Comparison of ENCODE assay signal across 17 cellular contexts in genomic region chr10:132041340-132041739, GRCh38. TPM values are rescaled to one million over a fixed set of nuclear protein-coding genes. Genes with fewer than 3 reads are reported as not detected.
DNase-seq lines count a peak whose midpoint lies in the region; ATAC-seq and TF ChIP-seq lines count a peak whose summit lies in the region.
"Had no signal": no experiment of that assay in that cellular context is flagged by ENCODE, and none has a peak within 500 bp of the region (broad histone marks: within the 10 kb centered on the region; RNA-seq: fewer than 3 reads in every experiment).

No MANE protein-coding gene starts in this region.

- H3K27me3 ChIP-seq in osteoblast (ENCODE audit: insufficient read depth, low read length), result peaks cover 30% of the 10 kb centered on the region

- H3K4me3 ChIP-seq in osteoblast (ENCODE audit: insufficient read depth, low read length), result no peak overlapping the region
- H3K4me3 ChIP-seq: A549; BLaER1 treated with 17β-estradiol and CSF1 and Interleukin-3, amounts not matched to agents 10 nM and 100 nM had no signal

- H3K4me2 ChIP-seq in osteoblast (ENCODE audit: insufficient read depth, low read length), result no peak overlapping the region
- H3K4me2 ChIP-seq: A549 had no signal

- peaks cover 8% of the 10 kb centered on the region for H3K4me1 Mint-ChIP-seq in stimulated activated memory B cell treated with anti-CD40 and anti-IgM and Interleukin-4, amounts not matched to agents 10 μg/mL and 1 μg/mL and 100 μg/mL, for 72 hours

- no peaks in the 10 kb centered on the region for H3K79me2 ChIP-seq in osteoblast (ENCODE audit: insufficient read depth, low read length)

- H3K36me3 ChIP-seq in osteoblast (ENCODE audit: insufficient read depth, low read length), result no peaks in the 10 kb centered on the region
- H3K36me3 ChIP-seq: BLaER1 treated with 17β-estradiol and CSF1 and Interleukin-3, amounts not matched to agents 10 nM and 100 nM had no signal

- DNase-seq in Right ventricle myocardium superior (peak; percentile 17), cardiac septum (ENCODE audit: low spot score) (no peak), osteoblast (ENCODE audit: insufficient read length, low spot score, missing footprints) (peak; percentile 3), Kasumi-1 (lab: John Stamatoyannopoulos, UW) (no peak)
- DNase-seq in stimulated activated CD4-positive, alpha-beta T cell treated with anti-CD3 and anti-CD28 coated beads, Interleukin-4, amount 100 ng/mL, for 24 hours, result no peak
- DNase-seq: AML-193; Caco-2; Calu3; CD4-positive, alpha-beta T cell; CD8-positive, alpha-beta T cell; GF-D8 had no signal

- ATAC-seq in Right ventricle myocardium superior (ENCODE audit: poor library complexity), result no peak
- ATAC-seq in stimulated activated memory B cell treated with anti-CD40 and anti-IgM and Interleukin-4, amounts not matched to agents 10 μg/mL and 1 μg/mL and 100 μg/mL, for 72 hours, result peak; percentile 12
- ATAC-seq: A549; CD8-positive, alpha-beta T cell had no signal

- H3K27ac Mint-ChIP-seq in stimulated activated memory B cell treated with anti-CD40 and anti-IgM and Interleukin-4, amounts not matched to agents 10 μg/mL and 1 μg/mL and 100 μg/mL, for 72 hours, result no peak overlapping the region
- H3K27ac Mint-ChIP-seq: B cell; CD4-positive, alpha-beta T cell; CD8-positive, alpha-beta T cell had no signal

- no peak overlapping the region for H3K27ac ChIP-seq in osteoblast (ENCODE audit: low read depth, low read length)
- H3K27ac ChIP-seq: 22Rv1; A549; BLaER1 treated with 17β-estradiol and CSF1 and Interleukin-3, amounts not matched to agents 10 nM and 100 nM; C4-2B had no signal

- intact Hi-C loops in Right ventricle myocardium superior (cut with DNase I) (no loop called here), cardiac septum (cut with DNase I) (no loop called here)

- no peaks in the 10 kb centered on the region for H3K4me1 ChIP-seq in osteoblast (ENCODE audit: insufficient read depth, low read length)
- H3K4me1 ChIP-seq: Caco-2 had no signal

- no peak overlapping the region for H3K4me3 Mint-ChIP-seq in stimulated activated memory B cell treated with anti-CD40 and anti-IgM and Interleukin-4, amounts not matched to agents 10 μg/mL and 1 μg/mL and 100 μg/mL, for 72 hours
- H3K4me3 Mint-ChIP-seq: B cell; CD4-positive, alpha-beta T cell; CD8-positive, alpha-beta T cell had no signal

- H4K20me1 ChIP-seq in osteoblast (ENCODE audit: insufficient read depth, low read length), result no peaks in the 10 kb centered on the region

- no peaks in the 10 kb centered on the region for H3K36me3 Mint-ChIP-seq in stimulated activated memory B cell treated with anti-CD40 and anti-IgM and Interleukin-4, amounts not matched to agents 10 μg/mL and 1 μg/mL and 100 μg/mL, for 72 hours
- H3K36me3 Mint-ChIP-seq: CD8-positive, alpha-beta T cell had no signal

- no peaks in the 10 kb centered on the region for H3K9me3 ChIP-seq in osteoblast (ENCODE audit: low read depth, low read length)
- H3K9me3 ChIP-seq: A549; BLaER1 treated with 17β-estradiol and CSF1 and Interleukin-3, amounts not matched to agents 10 nM and 100 nM; Caco-2 had no signal

- no peak overlapping the region for H2AFZ ChIP-seq in osteoblast (ENCODE audit: low read length)

- H3K9me3 Mint-ChIP-seq in stimulated activated memory B cell treated with anti-CD40 and anti-IgM and Interleukin-4, amounts not matched to agents 10 μg/mL and 1 μg/mL and 100 μg/mL, for 72 hours, result no peaks in the 10 kb centered on the region
- H3K9me3 Mint-ChIP-seq: CD4-positive, alpha-beta T cell; CD8-positive, alpha-beta T cell had no signal

- peaks cover 84% of the 10 kb centered on the region for H3K27me3 Mint-ChIP-seq in stimulated activated memory B cell treated with anti-CD40 and anti-IgM and Interleukin-4, amounts not matched to agents 10 μg/mL and 1 μg/mL and 100 μg/mL, for 72 hours

- TF ChIP-seq CTCF in osteoblast (IDR thresholded peaks at IDR 0.05; ENCODE audit: extremely low read depth, low read depth, low read length), result no peak

RNA-seq across cellular contexts. Expression of gene JAKMIP3, which starts 24.4 kb away (rescaled TPM):
- total RNA-seq in Right ventricle myocardium superior (1.5 TPM), cardiac septum (1.5 TPM), osteoblast (0.29 and 0.36 TPM in 2 replicates)

RNA-seq across cellular contexts. Expression of gene BNIP3, which starts 59.6 kb away (rescaled TPM):
- 158 TPM for total RNA-seq in Right ventricle myocardium superior
- 112 TPM for total RNA-seq in cardiac septum
- 53.0 and 112 TPM in 2 replicates for total RNA-seq in osteoblast

Comparison
In these comparisons a context has a peak if more than half of its experiments do, and no peak if none do; other contexts are left out.
1. DNase-seq: peak in Right ventricle myocardium superior (single experiment) and osteoblast (single experiment); none in cardiac septum (single experiment), Kasumi-1 (0 of 2) and stimulated activated CD4-positive, alpha-beta T cell treated with anti-CD3 and anti-CD28 coated beads, Interleukin-4, amount 100 ng/mL, for 24 hours (single experiment).